In the genomic region with DNA sequence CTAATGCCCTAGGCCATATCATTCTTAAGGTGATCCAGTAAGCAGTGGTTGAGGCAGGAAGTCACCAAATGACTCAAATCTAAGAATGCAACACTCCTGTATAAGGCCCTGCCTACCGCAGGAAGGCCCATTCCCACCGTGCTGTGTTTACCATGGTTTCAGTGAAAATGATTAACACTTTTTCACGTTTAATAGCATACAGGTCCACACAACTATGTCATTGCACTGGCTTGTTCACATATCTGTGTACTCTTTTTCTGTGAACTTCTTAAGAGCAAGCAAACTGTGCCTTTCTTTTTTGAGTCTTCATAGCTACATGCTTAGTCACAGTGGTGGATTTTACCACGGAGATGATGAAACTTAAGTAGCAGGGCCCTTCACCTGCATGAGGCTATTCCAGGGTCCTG, we compare ENCODE assay signal across 8 cellular contexts.
DNase-seq lines count a peak whose midpoint lies in the region; ATAC-seq and TF ChIP-seq lines count a peak whose summit lies in the region.

No MANE protein-coding gene starts in this region.

- H3K9me2 ChIP-seq in GM23248 (ENCODE audit: insufficient read depth) = no peaks in the 10 kb centered on the region

- DNase-seq in GM23248 (peak; percentile 8), HPDE6-E6E7 (ENCODE audit: extremely low spot score) (peak; percentile 40), iPS-NIHi7 (ENCODE audit: extremely low spot score) (peak; percentile 10), NCI-H2171 treated with DMSO at 0.1 percent for 48 hours (lab: John Stamatoyannopoulos, UW) (no peak), psoas muscle (no peak), GF-D8 (lab: John Stamatoyannopoulos, UW) (no peak), UCSD-AML1 (lab: John Stamatoyannopoulos, UW; ENCODE audit: unreplicated experiment) (no peak)

- 69 to 72% methylated on average over 4 of the region's 4 CpGs for WGBS in GM23248 (ENCODE audit: low coverage in 1 of 2, low lambda C conversion rate in 2 of 2, missing lambda C conversion rate in 2 of 2), 2 experiments
- WGBS in psoas muscle, 3 donors = 71 to 77% (median 71%) methylated on average over 4 of the region's 4 CpGs

- no peak for TF ChIP-seq CTCF in psoas muscle (IDR thresholded peaks at IDR 0.05)

- H3K4me3 ChIP-seq in GM23248 (no peak overlapping the region), psoas muscle (no peak overlapping the region)

- H3K27me3 ChIP-seq in GM23248 (replicated peaks; ENCODE audit: insufficient read depth) (no peaks in the 10 kb centered on the region), psoas muscle (ENCODE audit: insufficient read depth in 3 of 3, low read length in 2 of 3) (no peaks in the 10 kb centered on the region)

- intact Hi-C loops in psoas muscle (cut with DNase I) = no loop called here

- no peaks in the 10 kb centered on the region for H3K79me2 ChIP-seq in GM23248 (ENCODE audit: insufficient read depth)

- ATAC-seq in GM18520 (IDR thresholded peaks at IDR 0.05; ENCODE audit: unreplicated experiment) (peak; percentile 85), psoas muscle (no peak)

- H3F3A ChIP-seq in GM23248 (ENCODE audit: insufficient read depth) = no peaks in the 10 kb centered on the region

- H3K9ac ChIP-seq in GM23248 = no peak overlapping the region

- H3K36me3 ChIP-seq in GM23248 (ENCODE audit: low read depth) (no peaks in the 10 kb centered on the region), psoas muscle (ENCODE audit: insufficient read depth in 1 of 2, low read depth in 1 of 2) (no peaks in the 10 kb centered on the region)

- in situ Hi-C loops in GM23248 (cut with MboI) = no loop called here

- no peaks in the 10 kb centered on the region for H4K20me1 ChIP-seq in GM23248 (ENCODE audit: insufficient read depth)

- H3K4me2 ChIP-seq in GM23248 (ENCODE audit: unreplicated experiment) = no peak overlapping the region

- H3K27ac ChIP-seq in GM23248 (no peak overlapping the region), psoas muscle (no peak overlapping the region)

- H3K4me1 ChIP-seq in GM23248 (ENCODE audit: insufficient read depth) = no peaks in the 10 kb centered on the region; the same call in 1 of the 2 replicates
- H3K4me1 ChIP-seq in psoas muscle = no peaks in the 10 kb centered on the region

- H2AFZ ChIP-seq in GM23248 = no peak overlapping the region

- H3K9me3 ChIP-seq in GM23248 (ENCODE audit: low read depth) = no peaks in the 10 kb centered on the region
- H3K9me3 ChIP-seq in psoas muscle = no peaks in the 10 kb centered on the region

Comparison
In these comparisons a context has a peak if more than half of its experiments do, and no peak if none do; other contexts are left out.
1. DNase-seq: peak in GM23248 (single experiment), HPDE6-E6E7 (single experiment) and iPS-NIHi7 (single experiment); none in NCI-H2171 treated with DMSO at 0.1 percent for 48 hours (single experiment), psoas muscle (0 of 2), GF-D8 (single experiment) and UCSD-AML1 (single experiment).